In genomic region chr9:136552117-136552685, GRCh38 we compare ENCODE assay signal across 8 cellular contexts. TPM values are rescaled to one million over a fixed set of nuclear protein-coding genes. Genes with fewer than 3 reads are reported as not detected.
DNase-seq lines count a peak whose midpoint lies in the region; ATAC-seq and TF ChIP-seq lines count a peak whose summit lies in the region.

No MANE protein-coding gene starts in this region.

- H3K4me1 Mint-ChIP-seq in activated T-cell treated with anti-CD3 and anti-CD28 coated beads, Interleukin-2, amount 50 U/mL, for 24 hours (ENCODE audit: low read depth), result peaks cover 17% of the 10 kb centered on the region
- peaks cover 12% of the 10 kb centered on the region for H3K4me1 Mint-ChIP-seq in T-helper 17 cell

- H3K27me3 ChIP-seq in tibial artery, result no peaks in the 10 kb centered on the region

- no peak overlapping the region for H3K4me3 Mint-ChIP-seq in activated T-cell treated with anti-CD3 and anti-CD28 coated beads, Interleukin-2, amount 50 U/mL, for 24 hours
- peak overlapping the region; percentile 75 for H3K4me3 Mint-ChIP-seq in T-helper 17 cell

- H3K27ac Mint-ChIP-seq in activated T-cell treated with anti-CD3 and anti-CD28 coated beads, Interleukin-2, amount 50 U/mL, for 24 hours, result peak overlapping the region; percentile 1
- H3K27ac Mint-ChIP-seq in T-helper 17 cell, result no peak overlapping the region

- no peaks in the 10 kb centered on the region for H3K9me3 ChIP-seq in T-helper 17 cell (ENCODE audit: control insufficient read depth, low read length, poor library complexity, severe bottlenecking)
- no peaks in the 10 kb centered on the region for H3K9me3 ChIP-seq in tibial artery

- TF ChIP-seq CTCF in tibial artery (IDR thresholded peaks at IDR 0.05), result no peak

- peaks cover 4 to 84% (median 70%) of the 10 kb centered on the region in 4 donors for H3K4me1 ChIP-seq in tibial artery

- no peak for DNase-seq in activated T-cell treated with anti-CD3 and anti-CD28 coated beads, Interleukin-2, amount 50 U/mL, for 24 hours
- DNase-seq in activated T-cell treated with anti-CD3 and anti-CD28 coated beads for 4 hours (no peak), T-helper 17 cell (no peak), left ventricle myocardium superior (no peak), tibial artery (peak; percentile 47 to 80), NCI-H345 treated with DMSO at 0.1 percent for 48 hours (lab: John Stamatoyannopoulos, UW; ENCODE audit: unreplicated experiment) (no peak), H4 (ENCODE audit: low spot score) (no peak), activated gamma-delta T cell (lab: John Stamatoyannopoulos, UW) (no peak)

- no peaks in the 10 kb centered on the region for H3K9me3 Mint-ChIP-seq in activated T-cell treated with anti-CD3 and anti-CD28 coated beads, Interleukin-2, amount 50 U/mL, for 24 hours

- H3K27ac ChIP-seq in tibial artery, result peak overlapping the region; percentile 95 to 98

- peak; percentile 55 for ATAC-seq in T-helper 17 cell
- peak; percentile 21 for ATAC-seq in left ventricle myocardium superior

- no peaks in the 10 kb centered on the region for H3K36me3 ChIP-seq in tibial artery

- intact Hi-C loops in left ventricle myocardium superior (cut with micrococcal nuclease), result no loop called here
- intact Hi-C loops in tibial artery (cut with DNase I; ENCODE audit: low total_unique reads), result no loop called here

- H3K27me3 Mint-ChIP-seq in activated T-cell treated with anti-CD3 and anti-CD28 coated beads, Interleukin-2, amount 50 U/mL, for 24 hours, result no peaks in the 10 kb centered on the region
- H3K27me3 Mint-ChIP-seq in T-helper 17 cell, result no peaks in the 10 kb centered on the region

- H3K4me3 ChIP-seq in tibial artery, result peak overlapping the region; percentile 29 to 37

- H3K36me3 Mint-ChIP-seq in activated T-cell treated with anti-CD3 and anti-CD28 coated beads, Interleukin-2, amount 50 U/mL, for 24 hours (ENCODE audit: low read depth), result no peaks in the 10 kb centered on the region
- H3K36me3 Mint-ChIP-seq in T-helper 17 cell (ENCODE audit: low read depth), result no peaks in the 10 kb centered on the region

RNA-seq across cellular contexts. Expression of gene NOTCH1, which starts 6.4 kb away (rescaled TPM):
- total RNA-seq in T-helper 17 cell, result 10 to 100 TPM; 31.7 to 37.5 TPM
- total RNA-seq in left ventricle myocardium superior, result 15.4 TPM
- 2.4 and 3.2 TPM in 2 replicates for total RNA-seq in H4 (2014; rRNA removed; shearing (Covaris generic))

Comparison
In these comparisons a context has a peak if more than half of its experiments do, and no peak if none do; other contexts are left out.
1. DNase-seq: peak in tibial artery (2 of 2); none in activated T-cell treated with anti-CD3 and anti-CD28 coated beads, Interleukin-2, amount 50 U/mL, for 24 hours (single experiment), activated T-cell treated with anti-CD3 and anti-CD28 coated beads for 4 hours (single experiment), T-helper 17 cell (0 of 3), left ventricle myocardium superior (single experiment), NCI-H345 treated with DMSO at 0.1 percent for 48 hours (single experiment), H4 (single experiment) and activated gamma-delta T cell (single experiment).